Comparison of ENCODE assay signal across 1 cellular context in genomic region chr7:40507166-40507565, GRCh38.
TF ChIP-seq lines count a peak whose summit lies in the region.

No MANE protein-coding gene starts in this region.

TF ChIP-seq in SK-N-SH, 30 proteins besides CTCF, POLR2A, EP300 and RAD21 (continued from another document):
- TF ChIP-seq SIN3A (IDR thresholded peaks at IDR 0.05; ENCODE audit: borderline replicate concordance, low read depth, low read length) (no peak), FOXJ3 (CRISPR knock-in tag; IDR thresholded peaks at IDR 0.05) (no peak), ELF1 (IDR thresholded peaks at IDR 0.05) (no peak), IRF3 (IDR thresholded peaks at IDR 0.05; ENCODE audit: low read depth, low read length) (no peak), EZH2phosphoT487 (IDR thresholded peaks at IDR 0.05; ENCODE audit: borderline replicate concordance, low read depth) (no peak)
- TF ChIP-seq, protein P1, sequence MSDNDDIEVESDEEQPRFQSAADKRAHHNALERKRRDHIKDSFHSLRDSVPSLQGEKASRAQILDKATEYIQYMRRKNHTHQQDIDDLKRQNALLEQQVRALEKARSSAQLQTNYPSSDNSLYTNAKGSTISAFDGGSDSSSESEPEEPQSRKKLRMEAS (IDR thresholded peaks at IDR 0.05; ENCODE audit: low read depth): no peak
